In the genomic region with DNA sequence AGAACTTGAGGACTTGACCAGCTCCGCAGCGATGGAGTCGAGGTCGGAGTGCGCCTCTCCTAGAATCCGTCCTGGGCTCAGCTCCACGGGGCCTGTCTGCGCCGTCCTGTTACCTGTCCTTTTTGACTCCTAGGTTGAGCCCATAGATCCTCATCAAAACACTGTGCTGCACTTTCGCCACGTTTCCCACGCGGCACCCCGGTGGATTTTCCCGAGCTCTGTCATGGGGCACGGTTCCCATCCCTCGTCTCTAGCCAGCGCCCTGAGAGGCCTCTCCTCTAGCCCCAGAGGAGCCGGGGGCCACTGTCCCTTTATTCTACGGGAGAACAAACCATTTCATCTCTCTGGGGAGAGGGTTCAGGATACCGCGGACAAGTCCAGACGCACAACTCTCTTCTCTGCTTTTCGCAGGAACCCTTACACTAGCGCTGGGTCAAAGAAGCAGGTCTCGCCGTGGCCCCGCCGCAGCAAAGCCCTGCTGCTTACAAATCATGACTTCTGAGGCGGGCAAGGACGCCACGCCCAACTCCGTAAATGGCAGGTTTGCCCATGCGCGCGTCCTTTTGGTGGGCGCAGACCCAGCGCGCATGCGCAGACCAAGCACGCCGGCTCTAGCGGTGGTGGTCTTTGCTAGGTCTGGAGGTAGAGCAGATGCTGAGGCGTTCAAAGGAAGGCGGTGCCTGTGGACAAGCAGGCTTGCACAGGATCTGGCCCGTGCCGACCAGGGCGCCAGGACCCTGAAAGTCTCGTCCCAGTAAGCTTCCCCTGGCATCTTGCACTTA, we compare ENCODE assay signal across 8 cellular contexts. TPM values are rescaled to one million over a fixed set of nuclear protein-coding genes. Genes with fewer than 3 reads are reported as not detected.
DNase-seq lines count a peak whose midpoint lies in the region; ATAC-seq and TF ChIP-seq lines count a peak whose summit lies in the region.

No MANE protein-coding gene starts in this region.

- peak; percentile 98 for DNase-seq in NCI-H2227 (lab: John Stamatoyannopoulos, UW; ENCODE audit: unreplicated experiment)
- DNase-seq in activated CD4-positive, alpha-beta T cell treated with anti-CD3 and anti-CD28 coated beads, Interleukin-2, amount 50 U/mL, for 24 hours (ENCODE audit: low read depth in 1 of 2, low spot score in 1 of 2), result peak; percentile 46 to 68
- DNase-seq in dorsolateral prefrontal cortex, result peak; percentile 56 to 85 (median 73)
- peak; percentile 58 to 61 for DNase-seq in stimulated activated CD8-positive, alpha-beta memory T cell treated with anti-CD3 and anti-CD28 coated beads, Interleukin-7, amount 100 ng/mL, for 1 hour (ENCODE audit: low read depth in 2 of 2)
- no peak for DNase-seq in NOMO-1 treated with DMSO at 0.1 percent for 48 hours (lab: John Stamatoyannopoulos, UW; ENCODE audit: unreplicated experiment)

- H3K4me1 ChIP-seq in mononuclear cell (ENCODE audit: insufficient read depth, low read length), result peaks cover 10% of the 10 kb centered on the region

- H3K4me3 ChIP-seq in dorsolateral prefrontal cortex (peak overlapping the region; percentile 41 to 84 (median 68)), mononuclear cell (ENCODE audit: low read length) (peak overlapping the region; percentile 25)

- peak overlapping the region in 40 of 59 donors; percentile 20 to 86 (median 60) for H3K27ac ChIP-seq in dorsolateral prefrontal cortex

- H3K27me3 ChIP-seq in dorsolateral prefrontal cortex (no peaks in the 10 kb centered on the region), mononuclear cell (ENCODE audit: insufficient read depth, low read length) (peaks cover 21% of the 10 kb centered on the region)

- peak in 6 of 56 donors; percentile 9 to 27 (median 16) for TF ChIP-seq CTCF in dorsolateral prefrontal cortex (IDR thresholded peaks at IDR 0.05 in 54 of 56, conservative IDR thresholded peaks at IDR 0.05 in 2 of 56; ENCODE audit: low read depth in 1 of 56, partially characterized antibody in 56 of 56)

- peak; percentile 86 for ATAC-seq in GM18499 (IDR thresholded peaks at IDR 0.05; ENCODE audit: insufficient read depth, unreplicated experiment)
- peak; percentile 98 for ATAC-seq in HG02798 (IDR thresholded peaks at IDR 0.05; ENCODE audit: poor library complexity, unreplicated experiment)

- intact Hi-C loops in dorsolateral prefrontal cortex (cut with DNase I), result no loop called here

- no peaks in the 10 kb centered on the region for H3K9me3 ChIP-seq in mononuclear cell (ENCODE audit: low read depth, low read length)

RNA-seq across cellular contexts. Expression of a gene that starts 10.3 kb away (rescaled TPM):
- total RNA-seq in dorsolateral prefrontal cortex (10 to 100 TPM in 2 of 120 experiments, 1 to 10 TPM in 118; 2.2 to 12.9 (median 5.7) TPM), mononuclear cell (0.42 TPM)

RNA-seq across cellular contexts. Expression of a gene that starts 30.3 kb away (rescaled TPM):
- 10 to 100 TPM; 12.1 to 33.6 (median 20.0) TPM for total RNA-seq in dorsolateral prefrontal cortex
- 60.2 TPM for total RNA-seq in mononuclear cell
